ENCODE assay signal across 17 cellular contexts in genomic region chr11:9396752-9397151, GRCh38. TPM values are rescaled to one million over a fixed set of nuclear protein-coding genes. Genes with fewer than 3 reads are reported as not detected.
A peak's percentile ranks its signal among the peaks of the same experiment; 100 is the strongest.
DNase-seq lines count a peak whose midpoint lies in the region; ATAC-seq, FAIRE-seq and TF ChIP-seq lines count a peak whose summit lies in the region.
"Had no signal": no experiment of that assay in that cellular context is flagged by ENCODE, and none has a peak within 500 bp of the region (broad histone marks: within the 10 kb centered on the region; RNA-seq: fewer than 3 reads in every experiment).

No MANE protein-coding gene starts in this region.

- H3K9me3 Mint-ChIP-seq in astrocyte (ENCODE audit: unreplicated experiment): no peaks in the 10 kb centered on the region
- H3K9me3 Mint-ChIP-seq in naive thymus-derived CD4-positive, alpha-beta T cell: no peaks in the 10 kb centered on the region

- CTCF ChIA-PET in GM10248 (lab: Yijun Ruan, JAX): no interaction called here
- CTCF ChIA-PET in naive thymus-derived CD4-positive, alpha-beta T cell (lab: Charles Lee): no interaction called here
- CTCF ChIA-PET in mammary epithelial cell (lab: Charles Lee; ENCODE audit: low non-redundant PET): no interaction called here

- no peaks in the 10 kb centered on the region for H3K27me3 ChIP-seq in astrocyte (ENCODE audit: insufficient read depth, low read length)
- H3K27me3 ChIP-seq in naive thymus-derived CD4-positive, alpha-beta T cell (ENCODE audit: control insufficient read depth in 2 of 2, insufficient read depth in 2 of 2, low read length in 2 of 2): no peaks in the 10 kb centered on the region
- H3K27me3 ChIP-seq in mammary epithelial cell (ENCODE audit: insufficient read depth, low read length): no peaks in the 10 kb centered on the region
- H3K27me3 ChIP-seq: BLaER1 treated with 17β-estradiol and CSF1 and Interleukin-3, amounts not matched to agents 10 nM and 100 nM; heart left ventricle; uterus had no signal

- peaks cover 29% of the 10 kb centered on the region for H3K4me1 Mint-ChIP-seq in astrocyte (ENCODE audit: low read depth, unreplicated experiment)
- H3K4me1 Mint-ChIP-seq in naive thymus-derived CD4-positive, alpha-beta T cell: peaks cover 45 to 73% (median 60%) of the 10 kb centered on the region in 7 donors

- H3K9ac ChIP-seq in astrocyte (ENCODE audit: low read length): no peak overlapping the region
- H3K9ac ChIP-seq in mammary epithelial cell (ENCODE audit: insufficient read depth, low read length): no peak overlapping the region
- H3K9ac ChIP-seq: BLaER1 treated with 17β-estradiol and CSF1 and Interleukin-3, amounts not matched to agents 10 nM and 100 nM had no signal

- H2AFZ ChIP-seq in astrocyte (ENCODE audit: low read depth, low read length) (no peak overlapping the region), mammary epithelial cell (ENCODE audit: low read depth, low read length) (no peak overlapping the region)

- FAIRE-seq in astrocyte (lab: Jason Lieb, UNC): no peak
- FAIRE-seq: TTC549 had no signal

- H3K27me3 Mint-ChIP-seq in astrocyte (ENCODE audit: low read depth, unreplicated experiment): no peaks in the 10 kb centered on the region
- H3K27me3 Mint-ChIP-seq in naive thymus-derived CD4-positive, alpha-beta T cell: no peaks in the 10 kb centered on the region

- no peak overlapping the region for H3K4me3 Mint-ChIP-seq in astrocyte (ENCODE audit: unreplicated experiment)
- H3K4me3 Mint-ChIP-seq in naive thymus-derived CD4-positive, alpha-beta T cell: peak overlapping the region in 5 of 10 donors; percentile 1 to 68 (median 10)

- DNase-seq in GM10248 (ENCODE audit: extremely low spot score): peak; percentile 54
- no peak for DNase-seq in astrocyte (ENCODE audit: low read depth)
- DNase-seq in SHP77 (lab: John Stamatoyannopoulos, UW): no peak
- DNase-seq in naive thymus-derived CD4-positive, alpha-beta T cell: no peak
- DNase-seq in NOMO-1 treated with DMSO at 0.1 percent for 48 hours (lab: John Stamatoyannopoulos, UW; ENCODE audit: unreplicated experiment): no peak
- DNase-seq in mammary epithelial cell: no peak
- DNase-seq: activated gamma-delta T cell; effector CD8-positive, alpha-beta T cell; GOT3; heart left ventricle; midbrain; NCI-H1417 treated with DMSO at 0.1 percent for 48 hours; uterus had no signal

- H3K36me3 Mint-ChIP-seq in astrocyte (ENCODE audit: low read depth, unreplicated experiment): peaks cover 8% of the 10 kb centered on the region
- H3K36me3 Mint-ChIP-seq in naive thymus-derived CD4-positive, alpha-beta T cell: peaks cover 0 to 11% (median 9%) of the 10 kb centered on the region in 5 donors

- 91% methylated on average over 3 of the region's 3 CpGs for WGBS in mammary epithelial cell (ENCODE audit: low coverage, missing lambda C conversion rate)

- intact Hi-C loops in naive thymus-derived CD4-positive, alpha-beta T cell (cut with micrococcal nuclease): loop anchor here in 1 of 2 donors (5.0 kb wide), 1 partner anchor 229 kb away; no protein-coding TSS in a partner anchor
- intact Hi-C loops in mammary epithelial cell (cut with micrococcal nuclease): no loop called here

- peak overlapping the region; percentile 5 for H3K27ac Mint-ChIP-seq in astrocyte (ENCODE audit: unreplicated experiment)
- H3K27ac Mint-ChIP-seq in naive thymus-derived CD4-positive, alpha-beta T cell: peak overlapping the region in 2 of 9 donors; percentile 3 to 11

- no TSS peak for BruUV-seq in mammary epithelial cell (replicated peaks; lab: Mats Ljungman, UMichigan)

- H3K36me3 ChIP-seq in astrocyte (ENCODE audit: insufficient read depth, low read length) (peaks cover 4% of the 10 kb centered on the region), mammary epithelial cell (ENCODE audit: insufficient read depth, low read length) (peaks cover 11% of the 10 kb centered on the region)
- no peaks in the 10 kb centered on the region for H3K36me3 ChIP-seq in naive thymus-derived CD4-positive, alpha-beta T cell (ENCODE audit: control insufficient read depth in 2 of 3, insufficient read depth in 3 of 3, low read length in 3 of 3)
- H3K36me3 ChIP-seq: uterus had no signal

- H3K4me3 ChIP-seq in astrocyte (ENCODE audit: insufficient read depth, low read depth, low read length): no peak overlapping the region
- no peak overlapping the region for H3K4me3 ChIP-seq in naive thymus-derived CD4-positive, alpha-beta T cell (ENCODE audit: low read length)
- H3K4me3 ChIP-seq in mammary epithelial cell (replicated peaks in 1 of 3; ENCODE audit: insufficient read depth in 1 of 3, low read depth in 2 of 3, low read length in 3 of 3): no peak overlapping the region
- H3K4me3 ChIP-seq: BLaER1 treated with 17β-estradiol and CSF1 and Interleukin-3, amounts not matched to agents 10 nM and 100 nM; heart left ventricle; uterus had no signal

- H3K4me1 ChIP-seq in astrocyte (ENCODE audit: insufficient read depth, low read length) (no peaks in the 10 kb centered on the region), mammary epithelial cell (ENCODE audit: insufficient read depth, low read length) (peaks cover 4% of the 10 kb centered on the region)
- peaks cover 8 to 13% of the 10 kb centered on the region in 2 donors for H3K4me1 ChIP-seq in naive thymus-derived CD4-positive, alpha-beta T cell (ENCODE audit: control insufficient read depth in 2 of 2, insufficient read depth in 2 of 2, low read length in 2 of 2)
- H3K4me1 ChIP-seq: uterus had no signal

- H3K4me2 ChIP-seq in astrocyte (ENCODE audit: low read length): peak overlapping the region; percentile 5
- no peak overlapping the region for H3K4me2 ChIP-seq in mammary epithelial cell (ENCODE audit: insufficient read depth, low read depth, low read length)

- peak; percentile 58 for ATAC-seq in GM19328 (IDR thresholded peaks at IDR 0.05; ENCODE audit: unreplicated experiment)
- peak; percentile 41 for ATAC-seq in HG03139 (IDR thresholded peaks at IDR 0.05; ENCODE audit: unreplicated experiment)
- no peak for ATAC-seq in naive thymus-derived CD4-positive, alpha-beta T cell
- ATAC-seq: heart left ventricle had no signal

- H3K27ac ChIP-seq in astrocyte (ENCODE audit: low read depth, low read length): no peak overlapping the region
- H3K27ac ChIP-seq in naive thymus-derived CD4-positive, alpha-beta T cell (ENCODE audit: low read depth, low read length): no peak overlapping the region
- no peak overlapping the region for H3K27ac ChIP-seq in mammary epithelial cell (ENCODE audit: insufficient read depth, low read depth, low read length)
- H3K27ac ChIP-seq: BLaER1 treated with 17β-estradiol and CSF1 and Interleukin-3, amounts not matched to agents 10 nM and 100 nM; heart left ventricle; uterus had no signal

- TF ChIP-seq CTCF in GM10248 (IDR thresholded peaks at IDR 0.05; ENCODE audit: control extremely low read depth, extremely low read depth, low read depth, missing control alignments): no peak
- TF ChIP-seq CTCF in astrocyte (IDR thresholded peaks at IDR 0.05; ENCODE audit: insufficient read depth, low read depth, low read length): no peak
- no peak for TF ChIP-seq CTCF in mammary epithelial cell (conservative IDR thresholded peaks at IDR 0.05 in 1 of 2, IDR thresholded peaks at IDR 0.05 in 1 of 2; ENCODE audit: extremely low read depth in 1 of 2, insufficient read depth in 1 of 2, low read depth in 1 of 2, low read length in 2 of 2)

- peaks cover 87% of the 10 kb centered on the region for H4K20me1 ChIP-seq in astrocyte (ENCODE audit: insufficient read depth, low read length)
- peaks cover 41% of the 10 kb centered on the region for H4K20me1 ChIP-seq in mammary epithelial cell (ENCODE audit: insufficient read depth, low read length)

- dilution Hi-C loops in mammary epithelial cell (cut with HindIII; ENCODE audit: low sequenced_read_pairs): loop anchor here (5.0 kb wide), 1 partner anchor 81 kb away; no protein-coding TSS in a partner anchor

- POLR2A ChIA-PET in GM10248 (lab: Yijun Ruan, JAX): no interaction called here
- POLR2A ChIA-PET in naive thymus-derived CD4-positive, alpha-beta T cell (lab: Charles Lee): no interaction called here

- in situ Hi-C loops in mammary epithelial cell (cut with MboI; ENCODE audit: low sequenced_read_pairs in 2 of 2): loop anchor here in 1 of 2 donors (25.0 kb wide), 1 partner anchor 234 kb away; no protein-coding TSS in a partner anchor

- no peaks in the 10 kb centered on the region for H3K9me3 ChIP-seq in astrocyte (ENCODE audit: insufficient read depth, low read depth, low read length)
- H3K9me3 ChIP-seq in naive thymus-derived CD4-positive, alpha-beta T cell (ENCODE audit: control insufficient read depth in 2 of 3, low read length in 3 of 3): no peaks in the 10 kb centered on the region
- no peaks in the 10 kb centered on the region for H3K9me3 ChIP-seq in mammary epithelial cell (replicated peaks; ENCODE audit: insufficient read depth, low read length)
- H3K9me3 ChIP-seq: BLaER1 treated with 17β-estradiol and CSF1 and Interleukin-3, amounts not matched to agents 10 nM and 100 nM; heart left ventricle; uterus had no signal

- H3K79me2 ChIP-seq in astrocyte (ENCODE audit: insufficient read depth, low read length): peaks cover 99% of the 10 kb centered on the region
- H3K79me2 ChIP-seq in mammary epithelial cell (ENCODE audit: insufficient read depth, low read length): peaks cover 98% of the 10 kb centered on the region

RNA-seq across cellular contexts. Expression of gene IPO7, which starts 12.3 kb away (rescaled TPM):
- total RNA-seq in astrocyte: 142 and 158 TPM in 2 replicates
- total RNA-seq in naive thymus-derived CD4-positive, alpha-beta T cell: 100 to 1,000 TPM in 1 of 5 experiments, 10 to 100 TPM in 4; 47.3 to 105 (median 61.3) TPM
- 1 to 10 TPM; 4.1 to 7.7 TPM for polyA plus RNA-seq in naive thymus-derived CD4-positive, alpha-beta T cell
- 100 to 1,000 TPM; 122 to 158 TPM for total RNA-seq in mammary epithelial cell
- polyA plus RNA-seq in mammary epithelial cell: 60.4 TPM
- polyA minus RNA-seq in mammary epithelial cell: 171 TPM
